Comparison of ENCODE assay signal across 17 cellular contexts in the genomic region with DNA sequence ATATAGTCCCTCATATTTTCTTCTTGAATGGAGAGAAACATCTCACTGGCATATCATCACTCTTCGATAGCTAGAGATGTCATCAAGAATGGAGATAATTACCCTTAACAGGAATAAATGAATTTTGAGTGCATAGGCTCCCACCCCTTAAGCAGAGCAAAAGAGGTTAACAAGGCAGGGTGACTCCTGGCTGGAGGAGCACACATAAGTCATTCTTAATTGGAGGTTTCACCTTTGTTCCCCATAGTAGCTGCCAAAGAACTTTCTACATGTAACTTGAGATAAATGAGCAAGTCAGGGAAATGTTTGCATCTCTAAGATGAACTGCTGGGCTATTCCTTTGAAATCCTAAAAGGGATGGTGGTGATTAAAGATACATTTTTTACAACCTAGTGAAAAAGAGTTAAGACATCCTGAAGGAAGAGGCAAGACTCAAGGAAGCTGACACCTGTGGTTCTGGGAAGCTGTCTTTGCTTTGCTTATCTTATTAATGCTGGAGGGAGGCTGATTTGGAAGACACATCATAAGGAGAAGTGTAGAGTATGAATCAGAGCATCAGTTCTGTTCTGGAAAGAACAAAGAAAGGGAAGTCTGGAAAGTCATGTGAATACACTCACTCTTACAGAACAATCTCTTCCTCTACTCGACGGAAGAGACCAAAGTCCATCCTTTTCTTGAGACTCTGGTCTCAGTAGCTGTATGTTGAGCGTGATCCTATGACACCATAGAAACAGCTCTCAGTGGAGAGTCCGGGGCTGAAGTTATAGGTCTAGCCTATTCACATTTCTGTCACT.
DNase-seq lines count a peak whose midpoint lies in the region; ATAC-seq and TF ChIP-seq lines count a peak whose summit lies in the region.
"Had no signal": no experiment of that assay in that cellular context is flagged by ENCODE, and none has a peak within 500 bp of the region (broad histone marks: within the 10 kb centered on the region; RNA-seq: fewer than 3 reads in every experiment).

No MANE protein-coding gene starts in this region.

- WGBS in hepatocyte (ENCODE audit: low lambda C conversion rate, missing lambda C conversion rate) = 69% methylated on average over 5 of the region's 5 CpGs

- H3K4me3 ChIP-seq in hepatocyte (no peak overlapping the region), tibial artery (no peak overlapping the region)

- no peaks in the 10 kb centered on the region for H3K79me2 ChIP-seq in hepatocyte

- ATAC-seq in GM19351 (IDR thresholded peaks at IDR 0.05; ENCODE audit: unreplicated experiment) = no peak
- ATAC-seq: CD8-positive, alpha-beta T cell had no signal

- H3K4me3 Mint-ChIP-seq in nephron progenitor cell = no peak overlapping the region
- H3K4me3 Mint-ChIP-seq: B cell; CD8-positive, alpha-beta T cell; H9 had no signal

- H3K4me1 Mint-ChIP-seq in nephron progenitor cell = peaks cover 52% of the 10 kb centered on the region
- H3K4me1 Mint-ChIP-seq: B cell had no signal

- H3K4me2 ChIP-seq in hepatocyte = no peak overlapping the region

- TF ChIP-seq CTCF in hepatocyte (IDR thresholded peaks at IDR 0.05; ENCODE audit: poor library complexity) = no peak
- TF ChIP-seq CTCF in nephron progenitor cell (IDR thresholded peaks at IDR 0.05) = no peak
- TF ChIP-seq CTCF in tibial artery (IDR thresholded peaks at IDR 0.05) = no peak

- intact Hi-C loops in tibial artery (cut with DNase I; ENCODE audit: low total_unique reads) = loop anchor here (5.0 kb wide), 1 partner anchor 1747 kb away; no protein-coding TSS in a partner anchor
- intact Hi-C loops in cardiac septum (cut with DNase I) = no loop called here

- H2AFZ ChIP-seq in hepatocyte = no peak overlapping the region

- H3K9me2 ChIP-seq in hepatocyte (replicated peaks; ENCODE audit: insufficient read depth) = no peaks in the 10 kb centered on the region

- DNase-seq in MV-4-11 (lab: John Stamatoyannopoulos, UW) (peak; percentile 19), hepatocyte (ENCODE audit: low spot score) (peak; percentile 66), nephron progenitor cell (no peak), tibial artery (no peak), NCI-H1417 (lab: John Stamatoyannopoulos, UW) (no peak), SW480 (ENCODE audit: low spot score) (no peak), cardiac septum (ENCODE audit: low spot score) (no peak)
- DNase-seq: CD8-positive, alpha-beta T cell; DND-41; GF-D8; H9; Karpas-422; MM.1S; NCI-H1930; NCI-H524 had no signal

- no peaks in the 10 kb centered on the region for H4K20me1 ChIP-seq in hepatocyte (ENCODE audit: insufficient read depth, poor library complexity, severe bottlenecking)

- peak overlapping the region; percentile 44 for H3K27ac Mint-ChIP-seq in nephron progenitor cell
- H3K27ac Mint-ChIP-seq: B cell; CD8-positive, alpha-beta T cell; H9 had no signal

- no peaks in the 10 kb centered on the region for H3K36me3 Mint-ChIP-seq in nephron progenitor cell (ENCODE audit: low read depth)
- H3K36me3 Mint-ChIP-seq: CD8-positive, alpha-beta T cell had no signal

- H3K9me3 ChIP-seq in hepatocyte (ENCODE audit: low read depth) (no peaks in the 10 kb centered on the region), tibial artery (no peaks in the 10 kb centered on the region)

- no peaks in the 10 kb centered on the region for H3K9me3 Mint-ChIP-seq in nephron progenitor cell
- H3K9me3 Mint-ChIP-seq: CD8-positive, alpha-beta T cell; H9 had no signal

- H3K4me1 ChIP-seq in hepatocyte (ENCODE audit: insufficient read depth) (no peaks in the 10 kb centered on the region), tibial artery (peaks cover 0 to 20% (median 4%) of the 10 kb centered on the region in 4 donors)

- H3K27ac ChIP-seq in hepatocyte (peak overlapping the region; percentile 47), tibial artery (peak overlapping the region; percentile 29 to 42)

- peaks cover 6% of the 10 kb centered on the region for H3K27me3 Mint-ChIP-seq in nephron progenitor cell (ENCODE audit: low read depth, poor library complexity)

- H3K36me3 ChIP-seq in hepatocyte (replicated peaks; ENCODE audit: insufficient read depth, low read depth) (no peaks in the 10 kb centered on the region), tibial artery (no peaks in the 10 kb centered on the region)

- H3K27me3 ChIP-seq in hepatocyte (no peaks in the 10 kb centered on the region), tibial artery (no peaks in the 10 kb centered on the region)

Comparison
In these comparisons a context has a peak if more than half of its experiments do, and no peak if none do; other contexts are left out.
1. DNase-seq: peak in MV-4-11 (single experiment) and hepatocyte (single experiment); none in nephron progenitor cell (single experiment), tibial artery (0 of 2), NCI-H1417 (0 of 3), SW480 (single experiment) and cardiac septum (single experiment).